In genomic region chr5:52861368-52861767, GRCh38 we compare ENCODE assay signal across 26 cellular contexts.
DNase-seq lines count a peak whose midpoint lies in the region; ATAC-seq and TF ChIP-seq lines count a peak whose summit lies in the region.
"Had no signal": no experiment of that assay in that cellular context is flagged by ENCODE, and none has a peak within 500 bp of the region (broad histone marks: within the 10 kb centered on the region; RNA-seq: fewer than 3 reads in every experiment).

No MANE protein-coding gene starts in this region.

- ATAC-seq in IMR-90 (ENCODE audit: low read depth) (no peak), GM21723 (IDR thresholded peaks at IDR 0.05; ENCODE audit: unreplicated experiment) (no peak), left lung (no peak)
- ATAC-seq: Panc1, T-cell had no signal

- DNase-seq in IMR-90 (no peak), RWPE1 (ENCODE audit: low spot score) (peak; percentile 92), epithelial cell of prostate (ENCODE audit: low read depth, low spot score) (peak; percentile 80), trophoblast cell (peak; percentile 80 to 90), SIG-M5 (lab: John Stamatoyannopoulos, UW) (no peak), KG1 (lab: John Stamatoyannopoulos, UW) (no peak), left lung (no peak)
- DNase-seq: CD4-positive, alpha-beta memory T cell; COR-L47; DMS53; HCEC 1CT; Kasumi-1; NCI-H1048; NCI-H1417; NCI-H1694 treated with DMSO at 0.1 percent for 48 hours; NCI-H2081; NCI-H2171; NCI-H226; NCI-H510A; NCI-H69; T-cell had no signal

- H2BK5ac ChIP-seq in IMR-90 (ENCODE audit: low read depth, low read length, poor library complexity, severe bottlenecking), result peak overlapping the region; percentile 48
- H2BK5ac ChIP-seq in trophoblast cell (ENCODE audit: low read depth, low read length, poor library complexity), result no peak overlapping the region

- no peaks in the 10 kb centered on the region for H4K20me1 ChIP-seq in IMR-90 (ENCODE audit: insufficient read depth, low read length)
- H4K20me1 ChIP-seq: BLaER1 treated with 17β-estradiol and CSF1 and Interleukin-3, amounts not matched to agents 10 nM and 100 nM had no signal

- H3K4me2 ChIP-seq in IMR-90 (ENCODE audit: low read depth, low read length) (no peak overlapping the region), trophoblast cell (ENCODE audit: low read length) (no peak overlapping the region)
- H3K4me2 ChIP-seq: BLaER1 treated with 17β-estradiol and CSF1 and Interleukin-3, amounts not matched to agents 10 nM and 100 nM had no signal

- H4K5ac ChIP-seq in IMR-90 (ENCODE audit: low read depth, low read length), result peak overlapping the region; percentile 7; the same call in 1 of the 2 replicates

- H2BK20ac ChIP-seq in IMR-90 (ENCODE audit: low read depth, low read length), result peak overlapping the region; percentile 75

- no TSS peak for BruUV-seq in IMR-90 (replicated peaks; lab: Mats Ljungman, UMichigan)

- H2AK9ac ChIP-seq in IMR-90 (replicated peaks; ENCODE audit: low read depth, low read length, poor library complexity), result no peak overlapping the region

- peak overlapping the region; percentile 66 for H2AK5ac ChIP-seq in IMR-90 (ENCODE audit: low read depth, low read length)
- no peak overlapping the region for H2AK5ac ChIP-seq in trophoblast cell (ENCODE audit: low read length)

- H3K4ac ChIP-seq in IMR-90 (ENCODE audit: low read depth, low read length) (peak overlapping the region; percentile 71), trophoblast cell (ENCODE audit: low read depth, low read length) (no peak overlapping the region)

- H3K23ac ChIP-seq in IMR-90 (ENCODE audit: low read depth, low read length) (no peak overlapping the region), trophoblast cell (ENCODE audit: low read length) (no peak overlapping the region)

- H4K12ac ChIP-seq in trophoblast cell (ENCODE audit: low read depth, low read length), result no peak overlapping the region

- H3K4me1 ChIP-seq in IMR-90 (ENCODE audit: control insufficient read depth, insufficient read depth, low read length) (peaks cover 11% of the 10 kb centered on the region), trophoblast cell (ENCODE audit: control insufficient read depth in 1 of 2, insufficient read depth in 2 of 2, low read length in 2 of 2) (no peaks in the 10 kb centered on the region), left lung (peaks cover 3 to 12% of the 10 kb centered on the region in 2 donors)

- H4K8ac ChIP-seq in IMR-90 (ENCODE audit: low read depth in 2 of 2, low read length in 2 of 2) (peak overlapping the region in 1 of 2 experiments; percentile 55; a peak in 1 of 4 replicates), trophoblast cell (ENCODE audit: low read depth, low read length) (no peak overlapping the region)

- intact Hi-C loops in IMR-90 (cut with micrococcal nuclease), result no loop called here
- intact Hi-C loops in left lung (cut with DNase I), result no loop called here

- dilution Hi-C loops in IMR-90 (cut with HindIII; ENCODE audit: low sequenced_read_pairs, unreplicated experiment), result no loop called here

- H2BK12ac ChIP-seq in trophoblast cell (ENCODE audit: low read length), result no peak overlapping the region

- POLR2A ChIA-PET in IMR-90 (lab: Charles Lee; ENCODE audit: unreplicated experiment), result no interaction called here
- POLR2A ChIA-PET in RWPE1 (lab: Yijun Ruan, JAX; ENCODE audit: low non-redundant PET), result no interaction called here

- H3K4me3 ChIP-seq in IMR-90 (ENCODE audit: insufficient read depth, low read depth, low read length) (no peak overlapping the region), trophoblast cell (ENCODE audit: low read depth, low read length) (no peak overlapping the region), left lung (no peak overlapping the region)
- H3K4me3 ChIP-seq: BLaER1 treated with 17β-estradiol and CSF1 and Interleukin-3, amounts not matched to agents 10 nM and 100 nM; SJSA1 had no signal

- WGBS in IMR-90 (ENCODE audit: extremely low coverage in 2 of 2, insufficient read length in 1 of 2), 2 experiments, result no CpG with 5 or more reads among the region's 5 CpGs
- no CpG with 5 or more reads among the region's 5 CpGs for WGBS in trophoblast cell (ENCODE audit: extremely low coverage, insufficient coverage, insufficient read length)

- TF ChIP-seq POLR2A in IMR-90 (IDR thresholded peaks at IDR 0.05; ENCODE audit: low read depth, low read length), result no peak

- peak overlapping the region; percentile 63; the same call in 1 of the 3 replicates for H2BK15ac ChIP-seq in IMR-90 (ENCODE audit: low read depth, low read length)

- H3K79me1 ChIP-seq in IMR-90 (ENCODE audit: low read depth in 1 of 2, low read length in 2 of 2), result peaks cover 13 to 27% of the 10 kb centered on the region in 2 experiments
- H3K79me1 ChIP-seq in trophoblast cell (ENCODE audit: low read length), result no peaks in the 10 kb centered on the region

- no peak overlapping the region for H3K18ac ChIP-seq in IMR-90 (ENCODE audit: low read depth, low read length)
- no peak overlapping the region for H3K18ac ChIP-seq in trophoblast cell (ENCODE audit: low read length)

- H3K14ac ChIP-seq in IMR-90 (replicated peaks; ENCODE audit: low read depth, low read length) (peak overlapping the region; percentile 71), trophoblast cell (ENCODE audit: low read length) (no peak overlapping the region)

- H2AFZ ChIP-seq in IMR-90 (replicated peaks; ENCODE audit: low read length, poor library complexity) (no peak overlapping the region), trophoblast cell (ENCODE audit: insufficient read depth, low read length, poor library complexity) (no peak overlapping the region)

- 0 out of 2 replicates have a peak overlapping the region, but pooled peaks have one; percentile 42 for H3K27ac ChIP-seq in IMR-90 (ENCODE audit: insufficient read depth, low read length)
- H3K27ac ChIP-seq in RWPE1, result no peak overlapping the region
- H3K27ac ChIP-seq in epithelial cell of prostate, result no peak overlapping the region
- H3K27ac ChIP-seq in trophoblast cell (ENCODE audit: low read depth, low read length), result no peak overlapping the region
- H3K27ac ChIP-seq in left lung, result no peak overlapping the region
- H3K27ac ChIP-seq: BLaER1 treated with 17β-estradiol and CSF1 and Interleukin-3, amounts not matched to agents 10 nM and 100 nM; HL-60; SJSA1 had no signal

- H3K27me3 ChIP-seq in IMR-90 (ENCODE audit: control insufficient read depth, insufficient read depth, low read length), result no peaks in the 10 kb centered on the region
- H3K27me3 ChIP-seq in trophoblast cell (ENCODE audit: insufficient read depth, low read length), result no peaks in the 10 kb centered on the region
- H3K27me3 ChIP-seq in left lung, result no peaks in the 10 kb centered on the region
- H3K27me3 ChIP-seq: BLaER1 treated with 17β-estradiol and CSF1 and Interleukin-3, amounts not matched to agents 10 nM and 100 nM; SJSA1 had no signal

- no peak for TF ChIP-seq RAD21 in IMR-90 (IDR thresholded peaks at IDR 0.05; ENCODE audit: low read length)

- H2BK120ac ChIP-seq in IMR-90 (ENCODE audit: low read depth, low read length), result peak overlapping the region; percentile 70
- H2BK120ac ChIP-seq in trophoblast cell (ENCODE audit: insufficient read depth, low read length, poor library complexity), result no peak overlapping the region

- H3K9me3 ChIP-seq in IMR-90 (ENCODE audit: control insufficient read depth, insufficient read depth, low read length), result no peaks in the 10 kb centered on the region
- no peaks in the 10 kb centered on the region for H3K9me3 ChIP-seq in trophoblast cell (ENCODE audit: insufficient read depth, low read depth, low read length)
- H3K9me3 ChIP-seq in left lung, result no peaks in the 10 kb centered on the region
- H3K9me3 ChIP-seq: BLaER1 treated with 17β-estradiol and CSF1 and Interleukin-3, amounts not matched to agents 10 nM and 100 nM; SJSA1 had no signal

- TF ChIP-seq CTCF in IMR-90 (conservative IDR thresholded peaks at IDR 0.05; ENCODE audit: low read depth, low read length) (no peak), RWPE1 (conservative IDR thresholded peaks at IDR 0.05; ENCODE audit: low read depth) (no peak), left lung (IDR thresholded peaks at IDR 0.05) (no peak)

- H3K9ac ChIP-seq in IMR-90 (ENCODE audit: low read depth, low read length), result no peak overlapping the region
- no peak overlapping the region for H3K9ac ChIP-seq in trophoblast cell (ENCODE audit: low read length)
- H3K9ac ChIP-seq: BLaER1 treated with 17β-estradiol and CSF1 and Interleukin-3, amounts not matched to agents 10 nM and 100 nM had no signal

- H3K9me1 ChIP-seq in IMR-90 (ENCODE audit: insufficient read depth, low read length), result no peaks in the 10 kb centered on the region

- H3K36me3 ChIP-seq in IMR-90 (ENCODE audit: control insufficient read depth, insufficient read depth, low read length), result peaks cover 8% of the 10 kb centered on the region
- H3K36me3 ChIP-seq in trophoblast cell (ENCODE audit: control insufficient read depth in 1 of 2, insufficient read depth in 2 of 2, low read length in 2 of 2), result no peaks in the 10 kb centered on the region
- H3K36me3 ChIP-seq in left lung, result no peaks in the 10 kb centered on the region
- H3K36me3 ChIP-seq: BLaER1 treated with 17β-estradiol and CSF1 and Interleukin-3, amounts not matched to agents 10 nM and 100 nM had no signal

- H4K91ac ChIP-seq in IMR-90 (ENCODE audit: insufficient read depth, low read depth, low read length), result peak overlapping the region; percentile 77
- H4K91ac ChIP-seq in trophoblast cell (ENCODE audit: low read depth, low read length), result no peak overlapping the region

- H3K56ac ChIP-seq in IMR-90 (ENCODE audit: extremely low read depth, insufficient read depth, low read length), result no peak overlapping the region

- in situ Hi-C loops in IMR-90 (cut with MboI; ENCODE audit: low sequenced_read_pairs), result no loop called here

- no peaks in the 10 kb centered on the region for H3K79me2 ChIP-seq in trophoblast cell (ENCODE audit: control insufficient read depth, insufficient read depth, low read length, poor library complexity)

- CTCF ChIA-PET in IMR-90 (lab: Yijun Ruan, JAX), result interaction anchor here (0.7 kb wide), 1 partner anchor 53 kb away, joined by 5 read pairs; no protein-coding TSS in a partner anchor
- CTCF ChIA-PET in RWPE1 (lab: Yijun Ruan, JAX), result interaction anchor here (0.5 to 0.7 kb wide), 2 partner anchors 51 to 134 kb away, joined by 3 to 11 read pairs; no protein-coding TSS in a partner anchor

TF ChIP-seq in IMR-90, 13 proteins besides CTCF, POLR2A, EP300 and RAD21 (continues in another document):
- TF ChIP-seq RCOR1 (IDR thresholded peaks at IDR 0.05; ENCODE audit: insufficient replicate concordance, low read length) (no peak), NFE2L2 (IDR thresholded peaks at IDR 0.05; ENCODE audit: low read depth, low read length) (no peak), FOS (IDR thresholded peaks at IDR 0.05; ENCODE audit: low read depth, low read length) (no peak), BHLHE40 (IDR thresholded peaks at IDR 0.05; ENCODE audit: low read depth, low read length) (no peak)

Comparison
In these comparisons a context has a peak if more than half of its experiments do, and no peak if none do; other contexts are left out.
1. DNase-seq: peak in RWPE1 (single experiment), epithelial cell of prostate (single experiment) and trophoblast cell (2 of 2); none in IMR-90 (single experiment), SIG-M5 (single experiment), KG1 (single experiment) and left lung (0 of 2).